Comparison of ENCODE assay signal across 12 cellular contexts in the genomic region with DNA sequence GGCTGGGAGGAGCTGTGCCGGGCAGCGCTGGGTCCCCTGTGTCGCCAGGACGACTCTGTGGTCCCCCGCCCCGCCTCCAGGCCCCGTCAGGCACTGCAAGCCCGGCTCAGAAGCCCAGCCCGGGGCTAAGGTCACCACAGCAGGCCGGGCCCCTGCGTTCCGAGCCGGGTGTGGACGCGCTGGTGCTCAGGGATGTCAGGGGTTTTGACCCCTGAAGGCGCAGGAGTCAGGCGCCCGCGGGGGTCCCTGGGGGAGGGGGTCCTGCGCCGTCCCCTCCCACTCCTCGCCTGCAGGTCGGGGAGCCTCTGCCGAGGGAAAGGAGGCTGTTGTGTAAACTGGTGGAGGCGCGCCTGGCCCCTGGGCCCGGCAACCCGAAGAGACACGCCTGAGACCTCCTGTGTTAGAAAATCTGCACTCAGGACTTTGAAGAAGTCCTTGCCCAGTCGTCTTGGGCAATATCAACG. TPM values are rescaled to one million over a fixed set of nuclear protein-coding genes. Genes with fewer than 3 reads are reported as not detected.
DNase-seq lines count a peak whose midpoint lies in the region; ATAC-seq and TF ChIP-seq lines count a peak whose summit lies in the region.
"Had no signal": no experiment of that assay in that cellular context is flagged by ENCODE, and none has a peak within 500 bp of the region (broad histone marks: within the 10 kb centered on the region; RNA-seq: fewer than 3 reads in every experiment).

No MANE protein-coding gene starts in this region.

- H3K4me1 ChIP-seq in colonic mucosa (no peaks in the 10 kb centered on the region), lower lobe of right lung (peaks cover 18% of the 10 kb centered on the region), thyroid gland (peaks cover 13% of the 10 kb centered on the region in 2 donors)
- H3K4me1 ChIP-seq: A549 had no signal

- no peak overlapping the region for H3K4me3 ChIP-seq in colonic mucosa
- H3K4me3 ChIP-seq in lower lobe of right lung: peak overlapping the region; percentile 30
- no peak overlapping the region for H3K4me3 ChIP-seq in thyroid gland (replicated peaks in 1 of 3)
- H3K4me3 ChIP-seq: A549 had no signal

- H3K9me3 ChIP-seq in colonic mucosa (no peaks in the 10 kb centered on the region), lower lobe of right lung (no peaks in the 10 kb centered on the region), thyroid gland (no peaks in the 10 kb centered on the region)
- H3K9me3 ChIP-seq: A549 had no signal

- peak overlapping the region; percentile 48 to 58 for H3K9ac ChIP-seq in colonic mucosa (ENCODE audit: low read depth in 2 of 2, low read length in 2 of 2)

- H3K27me3 ChIP-seq in colonic mucosa: no peaks in the 10 kb centered on the region
- H3K27me3 ChIP-seq in lower lobe of right lung (ENCODE audit: low read depth): peaks cover 23% of the 10 kb centered on the region
- no peaks in the 10 kb centered on the region for H3K27me3 ChIP-seq in thyroid gland

- no peak for TF ChIP-seq CTCF in colonic mucosa (IDR thresholded peaks at IDR 0.05)
- peak; percentile 11 for TF ChIP-seq CTCF in lower lobe of right lung (IDR thresholded peaks at IDR 0.05)
- no peak for TF ChIP-seq CTCF in thyroid gland (IDR thresholded peaks at IDR 0.05)

- H3K36me3 ChIP-seq in colonic mucosa (no peaks in the 10 kb centered on the region), lower lobe of right lung (no peaks in the 10 kb centered on the region), thyroid gland (no peaks in the 10 kb centered on the region)

- intact Hi-C loops in colonic mucosa (cut with DNase I) (no loop called here), lower lobe of right lung (cut with DNase I) (no loop called here), thyroid gland (cut with DNase I) (no loop called here)

- peak overlapping the region; percentile 20 for H3K27ac ChIP-seq in colonic mucosa
- H3K27ac ChIP-seq in lower lobe of right lung: no peak overlapping the region
- peak overlapping the region; percentile 51 to 71 (median 54) for H3K27ac ChIP-seq in thyroid gland

- ATAC-seq in lower lobe of right lung: peak; percentile 44 to 64
- ATAC-seq in HG02642 (IDR thresholded peaks at IDR 0.05; ENCODE audit: poor library complexity, unreplicated experiment): no peak

- no peak for TF ChIP-seq POLR2A in thyroid gland (IDR thresholded peaks at IDR 0.05)

- WGBS in thyroid gland, 2 donors: 33 to 40% methylated on average over 9 to 23 of the region's 31 CpGs

- peak; percentile 28 for DNase-seq in activated CD4-positive, alpha-beta T cell treated with anti-CD3 and anti-CD28 coated beads for 48 hours
- no peak for DNase-seq in activated CD4-positive, alpha-beta T cell treated with anti-CD3 and anti-CD28 coated beads, Interleukin-2, amount 50 U/mL, for 1 hour
- DNase-seq in colonic mucosa (peak; percentile 86), lower lobe of right lung (no peak), thyroid gland (peak; percentile 11 to 33), inferior parietal cortex (ENCODE audit: extremely low spot score) (no peak), NOMO-1 treated with DMSO at 0.1 percent for 48 hours (lab: John Stamatoyannopoulos, UW; ENCODE audit: unreplicated experiment) (no peak)
- DNase-seq: activated gamma-delta T cell, NCI-H2029 treated with DMSO at 0.1 percent for 48 hours, SW 1271 had no signal

RNA-seq across cellular contexts. Expression of a gene that starts 23.7 kb away (rescaled TPM):
- total RNA-seq in colonic mucosa (100 to 1,000 TPM; 715 to 878 TPM), lower lobe of right lung (44.0 TPM), thyroid gland (100 to 1,000 TPM in 2 of 4 donors, 10 to 100 TPM in 2; 32.6 to 158 (median 101) TPM)

RNA-seq across cellular contexts. Expression of a gene that starts 38.6 kb away (rescaled TPM):
- total RNA-seq in colonic mucosa: 1 to 10 TPM; 1.6 to 3.0 TPM
- total RNA-seq in lower lobe of right lung: not detected
- total RNA-seq in thyroid gland: not detected

RNA-seq across cellular contexts. Expression of a gene that starts 39.7 kb away (rescaled TPM):
- total RNA-seq in colonic mucosa (100 to 1,000 TPM in 1 of 2 donors, 10 to 100 TPM in 1; 44.4 to 106 TPM), lower lobe of right lung (27.9 TPM), thyroid gland (10 to 100 TPM; 13.6 to 24.6 (median 22.4) TPM)

RNA-seq across cellular contexts. Expression of a gene that starts 54.2 kb away (rescaled TPM):
- total RNA-seq in colonic mucosa: under 1 TPM; 0.45 to 0.64 TPM
- total RNA-seq in lower lobe of right lung: 0.65 TPM
- 1 to 10 TPM in 3 of 4 donors, under 1 TPM in 1; 0.27 to 4.0 (median 1.5) TPM for total RNA-seq in thyroid gland

Comparison
In these comparisons a context has a peak if more than half of its experiments do, and no peak if none do; other contexts are left out.
1. DNase-seq: peak in activated CD4-positive, alpha-beta T cell treated with anti-CD3 and anti-CD28 coated beads for 48 hours (single experiment), colonic mucosa (single experiment) and thyroid gland (2 of 2); none in activated CD4-positive, alpha-beta T cell treated with anti-CD3 and anti-CD28 coated beads, Interleukin-2, amount 50 U/mL, for 1 hour (single experiment), lower lobe of right lung (single experiment), inferior parietal cortex (single experiment) and NOMO-1 treated with DMSO at 0.1 percent for 48 hours (single experiment).
2. RNA of a gene that starts 23.7 kb away (total RNA-seq): 715 to 878 TPM in colonic mucosa; 32.6 to 158 TPM in thyroid gland and 44.0 TPM in lower lobe of right lung (single experiment); every median in the first group is over 4 times any median in the second.